In genomic region chr19:18046066-18046718, GRCh38 we compare ENCODE assay signal across 1 cellular context.
TF ChIP-seq lines count a peak whose summit lies in the region.

No MANE protein-coding gene starts in this region.

TF ChIP-seq in A549, 52 proteins besides CTCF, POLR2A, EP300 and RAD21 (continued from another document):
- TF ChIP-seq FOSL2 (IDR thresholded peaks at IDR 0.05) (no peak), FOSL2 (CRISPR knock-in tag; IDR thresholded peaks at IDR 0.05) (peak; percentile 83), JUNB (IDR thresholded peaks at IDR 0.05) (0 out of 2 replicates have a peak, but pooled peaks have one; percentile 11)
